Comparison of ENCODE assay signal across 8 cellular contexts in the genomic region with DNA sequence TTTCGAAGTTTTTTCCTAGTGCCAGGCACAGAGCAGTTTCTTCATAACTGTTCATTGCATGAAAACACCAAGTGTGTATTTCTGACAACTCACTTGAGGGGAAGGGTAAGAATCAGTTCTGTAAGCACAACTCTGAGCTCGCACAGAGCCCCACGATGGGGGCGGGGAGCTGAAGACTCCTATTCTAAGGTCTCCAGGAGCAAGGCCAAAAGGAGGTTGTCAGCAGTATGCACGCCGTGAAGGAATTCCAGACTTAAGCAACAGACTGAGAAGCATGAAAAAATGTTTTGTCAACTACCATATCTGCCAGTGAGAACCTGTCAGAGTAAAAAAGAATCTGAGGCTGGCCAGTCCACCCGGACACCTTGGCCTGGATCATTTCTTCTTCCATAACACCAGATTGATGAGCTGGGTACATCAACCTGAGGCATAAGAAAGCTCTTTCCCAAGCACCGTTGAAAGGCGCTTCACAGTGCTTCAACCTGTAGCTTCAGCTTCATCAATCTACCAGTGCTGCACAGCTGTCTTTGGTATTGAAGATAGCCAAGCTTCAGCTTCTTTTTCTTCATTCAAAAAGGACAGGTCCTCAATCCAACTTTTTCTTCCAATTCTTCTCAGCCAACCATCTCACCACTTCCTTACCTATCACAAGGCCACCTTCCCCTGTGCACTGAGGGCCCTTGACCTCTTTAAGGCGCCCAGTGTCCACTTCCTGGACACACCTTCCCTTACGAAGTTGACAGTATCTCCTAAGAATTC. TPM values are rescaled to one million over a fixed set of nuclear protein-coding genes. Genes with fewer than 3 reads are reported as not detected.
DNase-seq lines count a peak whose midpoint lies in the region; ATAC-seq and TF ChIP-seq lines count a peak whose summit lies in the region.

No MANE protein-coding gene starts in this region.

- no peak overlapping the region for H3K18ac ChIP-seq in trophoblast cell (ENCODE audit: low read length)

- no peaks in the 10 kb centered on the region for H3K9me3 Mint-ChIP-seq in activated B cell treated with CpG ODN at 0.5 μM for 24 hours

- H3K4me2 ChIP-seq in trophoblast cell (ENCODE audit: low read length), result no peak overlapping the region

- TF ChIP-seq CTCF in activated B cell treated with CpG ODN at 0.5 μM for 24 hours (IDR thresholded peaks at IDR 0.05) (no peak), fibroblast of villous mesenchyme (IDR thresholded peaks at IDR 0.05; ENCODE audit: insufficient read depth, low read depth, low read length) (no peak)

- H3K4me3 Mint-ChIP-seq in activated B cell treated with CpG ODN at 0.5 μM for 24 hours, result peak overlapping the region; percentile 88

- H2AFZ ChIP-seq in trophoblast cell (ENCODE audit: insufficient read depth, low read length, poor library complexity), result no peak overlapping the region

- H3K23ac ChIP-seq in trophoblast cell (ENCODE audit: low read length), result no peak overlapping the region

- ATAC-seq in activated B cell treated with CpG ODN at 0.5 μM for 24 hours (ENCODE audit: low read depth) (no peak), HG03097 (IDR thresholded peaks at IDR 0.05; ENCODE audit: low FRiP score, unreplicated experiment) (no peak)

- no peaks in the 10 kb centered on the region for H3K79me2 ChIP-seq in trophoblast cell (ENCODE audit: control insufficient read depth, insufficient read depth, low read length, poor library complexity)

- DNase-seq in ELF-1 (ENCODE audit: low read depth, low spot score) (peak; percentile 45), activated B cell treated with CpG ODN at 0.5 μM for 24 hours (no peak), fibroblast of villous mesenchyme (ENCODE audit: low read depth) (peak; percentile 70), trophoblast cell (peak; percentile 65 to 77), SW480 (ENCODE audit: low spot score) (no peak), MV-4-11 (lab: John Stamatoyannopoulos, UW) (no peak), NK-92 (lab: John Stamatoyannopoulos, UW; ENCODE audit: unreplicated experiment) (no peak)

- no peak overlapping the region for H3K27ac ChIP-seq in trophoblast cell (ENCODE audit: low read depth, low read length)

- no peak overlapping the region for H3K14ac ChIP-seq in trophoblast cell (ENCODE audit: low read length)

- peaks cover 9% of the 10 kb centered on the region for H3K36me3 Mint-ChIP-seq in activated B cell treated with CpG ODN at 0.5 μM for 24 hours (ENCODE audit: low read depth)

- H3K9ac ChIP-seq in trophoblast cell (ENCODE audit: low read length), result no peak overlapping the region

- H3K27me3 ChIP-seq in trophoblast cell (ENCODE audit: insufficient read depth, low read length), result no peaks in the 10 kb centered on the region

- CTCF ChIA-PET in activated B cell treated with CpG ODN at 0.5 μM for 24 hours (lab: Charles Lee), result no interaction called here

- H3K27me3 Mint-ChIP-seq in activated B cell treated with CpG ODN at 0.5 μM for 24 hours, result peaks cover 6% of the 10 kb centered on the region

- no peak overlapping the region for H2BK12ac ChIP-seq in trophoblast cell (ENCODE audit: low read length)

- peaks cover 5% of the 10 kb centered on the region for H3K79me1 ChIP-seq in trophoblast cell (ENCODE audit: low read length)

- no peak overlapping the region for H4K91ac ChIP-seq in trophoblast cell (ENCODE audit: low read depth, low read length)

- no peak overlapping the region for H4K12ac ChIP-seq in trophoblast cell (ENCODE audit: low read depth, low read length)

- no peak overlapping the region for H2BK5ac ChIP-seq in trophoblast cell (ENCODE audit: low read depth, low read length, poor library complexity)

- POLR2A ChIA-PET in activated B cell treated with CpG ODN at 0.5 μM for 24 hours (lab: Charles Lee), result no interaction called here

- no CpG with 5 or more reads among the region's 11 CpGs for WGBS in trophoblast cell (ENCODE audit: extremely low coverage, insufficient coverage, insufficient read length)

- H3K36me3 ChIP-seq in trophoblast cell (ENCODE audit: control insufficient read depth in 1 of 2, insufficient read depth in 2 of 2, low read length in 2 of 2), result peaks cover 0 to 2% of the 10 kb centered on the region in 2 experiments

- H2BK120ac ChIP-seq in trophoblast cell (ENCODE audit: insufficient read depth, low read length, poor library complexity), result no peak overlapping the region

- peaks cover 39% of the 10 kb centered on the region for H3K4me1 Mint-ChIP-seq in activated B cell treated with CpG ODN at 0.5 μM for 24 hours

- peaks cover 10 to 13% of the 10 kb centered on the region in 2 experiments for H3K4me1 ChIP-seq in trophoblast cell (ENCODE audit: control insufficient read depth in 1 of 2, insufficient read depth in 2 of 2, low read length in 2 of 2)

- no peak overlapping the region for H3K27ac Mint-ChIP-seq in activated B cell treated with CpG ODN at 0.5 μM for 24 hours

- H3K4ac ChIP-seq in trophoblast cell (ENCODE audit: low read depth, low read length), result no peak overlapping the region

- peak overlapping the region; percentile 59 for H3K4me3 ChIP-seq in fibroblast of villous mesenchyme (ENCODE audit: low read depth, low read length)
- no peak overlapping the region for H3K4me3 ChIP-seq in trophoblast cell (ENCODE audit: low read depth, low read length)

- intact Hi-C loops in activated B cell treated with CpG ODN at 0.5 μM for 24 hours (cut with micrococcal nuclease), result loop anchor here (5.0 to 10.0 kb wide), 5 partner anchors 310 to 1730 kb away; partner anchors contain the start of genes EPB41L4B, KLF4, RAD23B and TXN

- H2AK5ac ChIP-seq in trophoblast cell (ENCODE audit: low read length), result no peak overlapping the region

- H3K9me3 ChIP-seq in trophoblast cell (ENCODE audit: insufficient read depth, low read depth, low read length), result no peaks in the 10 kb centered on the region

- no peak overlapping the region for H4K8ac ChIP-seq in trophoblast cell (ENCODE audit: low read depth, low read length)

RNA-seq across cellular contexts. Expression of gene CTNNAL1, which starts 1.1 kb away (rescaled TPM):
- total RNA-seq in activated B cell treated with CpG ODN at 0.5 μM for 24 hours (1.9 and 2.4 TPM in 2 replicates), fibroblast of villous mesenchyme (72.2 and 155 TPM in 2 replicates)
- polyA plus RNA-seq in trophoblast cell (2013), result 25.7 and 26.2 TPM in 2 replicates

Comparison
In these comparisons a context has a peak if more than half of its experiments do, and no peak if none do; other contexts are left out.
1. DNase-seq: peak in ELF-1 (single experiment), fibroblast of villous mesenchyme (single experiment) and trophoblast cell (2 of 2); none in activated B cell treated with CpG ODN at 0.5 μM for 24 hours (single experiment), SW480 (single experiment), MV-4-11 (single experiment) and NK-92 (single experiment).
2. RNA of gene CTNNAL1, which starts 1.1 kb away (total RNA-seq): 72.2 to 155 TPM in fibroblast of villous mesenchyme; 1.9 to 2.4 TPM in activated B cell treated with CpG ODN at 0.5 μM for 24 hours; every median in the first group is over 10 times any median in the second.